ENCODE assay signal across 10 cellular contexts in the genomic region with DNA sequence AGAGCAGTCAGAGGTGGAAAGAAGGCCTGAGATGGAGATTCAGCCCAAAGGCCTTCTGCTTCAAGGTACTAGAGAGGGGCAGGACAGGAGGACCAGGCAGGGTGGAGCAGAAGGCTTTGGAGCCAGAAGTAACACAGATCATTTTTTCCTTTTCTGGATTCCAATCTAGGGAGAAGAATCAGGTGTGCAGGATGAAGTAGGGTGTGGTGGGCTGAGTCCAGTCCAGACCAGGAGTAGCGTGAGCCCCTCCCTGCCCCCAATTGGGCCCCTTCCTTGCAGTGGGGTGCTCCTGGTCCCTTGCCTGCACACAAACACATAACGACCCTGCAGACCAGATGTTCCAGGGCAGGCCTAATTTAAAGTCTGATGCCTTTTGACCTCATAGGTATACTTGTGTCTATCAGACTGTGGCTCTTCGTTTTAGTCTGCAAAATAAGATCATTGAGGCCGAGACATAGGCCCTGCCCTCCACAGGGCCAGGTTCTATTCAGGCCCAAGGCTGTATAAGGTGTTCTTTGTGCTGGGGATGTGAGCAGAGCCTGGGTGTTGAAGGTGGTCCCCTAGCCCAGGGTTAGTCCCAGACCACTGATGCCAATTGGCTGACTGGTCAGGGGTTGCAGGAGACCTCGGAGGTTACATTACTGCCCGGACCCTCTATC. TPM values are rescaled to one million over a fixed set of nuclear protein-coding genes. Genes with fewer than 3 reads are reported as not detected.
DNase-seq lines count a peak whose midpoint lies in the region; ATAC-seq and TF ChIP-seq lines count a peak whose summit lies in the region.
"Had no signal": no experiment of that assay in that cellular context is flagged by ENCODE, and none has a peak within 500 bp of the region (broad histone marks: within the 10 kb centered on the region; RNA-seq: fewer than 3 reads in every experiment).

No MANE protein-coding gene starts in this region.

- peak overlapping the region; percentile 44 for H3K4me3 Mint-ChIP-seq in Caco-2 (ENCODE audit: unreplicated experiment)
- peak overlapping the region; percentile 1 for H3K4me3 Mint-ChIP-seq in activated B cell treated with CpG ODN at 0.5 μM for 24 hours
- H3K4me3 Mint-ChIP-seq in memory B cell = peak overlapping the region; percentile 16

- no peaks in the 10 kb centered on the region for H3K9me3 Mint-ChIP-seq in Caco-2 (ENCODE audit: unreplicated experiment)
- H3K9me3 Mint-ChIP-seq in activated B cell treated with CpG ODN at 0.5 μM for 24 hours = no peaks in the 10 kb centered on the region
- H3K9me3 Mint-ChIP-seq in memory B cell = no peaks in the 10 kb centered on the region

- H3K4me1 Mint-ChIP-seq in Caco-2 (ENCODE audit: low read depth, unreplicated experiment) (peaks cover 32% of the 10 kb centered on the region), activated B cell treated with CpG ODN at 0.5 μM for 24 hours (peaks cover 11% of the 10 kb centered on the region), memory B cell (peaks cover 6% of the 10 kb centered on the region)

- H3K27me3 ChIP-seq in Caco-2 (replicated peaks; ENCODE audit: control insufficient read depth, insufficient read depth, low read length) = no peaks in the 10 kb centered on the region
- H3K27me3 ChIP-seq in spleen (replicated peaks in 1 of 7) = peaks cover 0 to 20% (median 0%) of the 10 kb centered on the region in 7 donors

- peak overlapping the region; percentile 16 for H3K27ac Mint-ChIP-seq in Caco-2 (ENCODE audit: unreplicated experiment)
- H3K27ac Mint-ChIP-seq in activated B cell treated with CpG ODN at 0.5 μM for 24 hours = no peak overlapping the region
- no peak overlapping the region for H3K27ac Mint-ChIP-seq in memory B cell

- H3K27me3 Mint-ChIP-seq in Caco-2 (ENCODE audit: insufficient read depth, unreplicated experiment) (no peaks in the 10 kb centered on the region), activated B cell treated with CpG ODN at 0.5 μM for 24 hours (peaks cover 22% of the 10 kb centered on the region), memory B cell (peaks cover 19% of the 10 kb centered on the region)

- TF ChIP-seq CTCF in Caco-2 (IDR thresholded peaks at IDR 0.05; ENCODE audit: insufficient read depth in 1 of 2, low read depth in 1 of 2, low read length in 1 of 2, severe bottlenecking in 1 of 2, unreplicated experiment in 1 of 2) (no peak), activated B cell treated with CpG ODN at 0.5 μM for 24 hours (IDR thresholded peaks at IDR 0.05) (no peak), spleen (IDR thresholded peaks at IDR 0.05 in 8 of 11, conservative IDR thresholded peaks at IDR 0.05 in 3 of 11) (no peak)

- CTCF ChIA-PET in Caco-2 (lab: Charles Lee) = no interaction called here
- CTCF ChIA-PET in activated B cell treated with CpG ODN at 0.5 μM for 24 hours (lab: Charles Lee) = interaction anchor here (1.2 kb wide), 1 partner anchor 33 kb away, joined by 3 read pairs; no protein-coding TSS in a partner anchor

- 57 to 73% (median 62%) methylated on average over 6 of the region's 6 CpGs for WGBS in spleen, 5 donors

- H3K4me1 ChIP-seq in Caco-2 (peaks cover 11% of the 10 kb centered on the region), spleen (peaks cover 14 to 48% (median 25%) of the 10 kb centered on the region in 6 donors)

- H3K36me3 Mint-ChIP-seq in Caco-2 (ENCODE audit: insufficient read depth, unreplicated experiment) (no peaks in the 10 kb centered on the region), activated B cell treated with CpG ODN at 0.5 μM for 24 hours (ENCODE audit: low read depth) (no peaks in the 10 kb centered on the region), memory B cell (no peaks in the 10 kb centered on the region)

- H3K27ac ChIP-seq in spleen = peak overlapping the region in 7 of 8 donors; percentile 41 to 78 (median 67)

- intact Hi-C loops in Caco-2 (cut with micrococcal nuclease; ENCODE audit: unreplicated experiment) = no loop called here
- intact Hi-C loops in activated B cell treated with CpG ODN at 0.5 μM for 24 hours (cut with micrococcal nuclease) = loop anchor here (5.0 kb wide), 1 partner anchor 35 kb away; no protein-coding TSS in a partner anchor
- intact Hi-C loops in spleen (cut with DNase I; ENCODE audit: low total_unique reads) = no loop called here

- TF ChIP-seq POLR2A in spleen (IDR thresholded peaks at IDR 0.05) = no peak

- DNase-seq in Caco-2 (no peak), activated B cell treated with CpG ODN at 0.5 μM for 24 hours (no peak), memory B cell (ENCODE audit: low spot score in 2 of 2) (no peak), spleen (no peak), kidney tubule cell (ENCODE audit: low spot score) (no peak), islet precursor cell (no peak), pons (ENCODE audit: low spot score) (no peak)
- DNase-seq: activated T-cell treated with anti-CD3 and anti-CD28 coated beads, Interleukin-2, amount 50 U/mL, for 1 hour; NCI-H1930 had no signal

- POLR2A ChIA-PET in Caco-2 (lab: Charles Lee) = no interaction called here
- POLR2A ChIA-PET in activated B cell treated with CpG ODN at 0.5 μM for 24 hours (lab: Charles Lee) = no interaction called here

- H3K36me3 ChIP-seq in Caco-2 (ENCODE audit: control insufficient read depth, insufficient read depth, low read length) (no peaks in the 10 kb centered on the region), spleen (no peaks in the 10 kb centered on the region)

- ATAC-seq in activated B cell treated with CpG ODN at 0.5 μM for 24 hours (ENCODE audit: low read depth) = no peak
- no peak for ATAC-seq in memory B cell (ENCODE audit: low read depth)
- no peak for ATAC-seq in GM21515 (IDR thresholded peaks at IDR 0.05; ENCODE audit: unreplicated experiment)

- no peak overlapping the region for H3K4me3 ChIP-seq in Caco-2 (ENCODE audit: low read depth, low read length)
- H3K4me3 ChIP-seq in spleen = peak overlapping the region in 2 of 8 donors; percentile 65 to 81

- BruUV-seq in Caco-2 (replicated peaks; lab: Mats Ljungman, UMichigan) = no TSS peak

- no peaks in the 10 kb centered on the region for H3K9me3 ChIP-seq in Caco-2
- no peaks in the 10 kb centered on the region for H3K9me3 ChIP-seq in spleen

RNA-seq across cellular contexts. Expression of gene NYNRIN, which starts 1.0 kb away (rescaled TPM):
- total RNA-seq in Caco-2 (2022) (5.9 and 6.1 TPM in 2 replicates), activated B cell treated with CpG ODN at 0.5 μM for 24 hours (0.02 and 0.04 TPM in 2 replicates), spleen (10 to 100 TPM in 5 of 7 donors, 1 to 10 TPM in 2; 4.7 to 18.0 (median 12.0) TPM)
- polyA plus RNA-seq in spleen = 1 to 10 TPM in 2 of 3 donors, under 1 TPM in 1; 0.87 to 2.7 (median 2.2) TPM

RNA-seq across cellular contexts. Expression of gene NFATC4, which starts 29.8 kb away (rescaled TPM):
- total RNA-seq in Caco-2 (2022) = 0.84 and 0.88 TPM in 2 replicates
- 9.4 and 11.2 TPM in 2 replicates for total RNA-seq in activated B cell treated with CpG ODN at 0.5 μM for 24 hours
- 10 to 100 TPM; 10.7 to 29.2 (median 20.2) TPM for total RNA-seq in spleen
- polyA plus RNA-seq in spleen = 100 to 1,000 TPM in 1 of 3 donors, 10 to 100 TPM in 2; 51.1 to 145 (median 99.9) TPM

RNA-seq across cellular contexts. Expression of gene CBLN3, which starts 31.7 kb away (rescaled TPM):
- total RNA-seq in Caco-2 (2022) = 1.1 and 1.4 TPM in 2 replicates
- total RNA-seq in activated B cell treated with CpG ODN at 0.5 μM for 24 hours = 56.0 and 61.1 TPM in 2 replicates
- total RNA-seq in spleen = 10 to 100 TPM in 4 of 7 donors, 1 to 10 TPM in 3; 4.3 to 21.7 (median 13.7) TPM
- 10 to 100 TPM in 1 of 3 donors, 1 to 10 TPM in 2; 5.8 to 13.8 (median 6.8) TPM for polyA plus RNA-seq in spleen

RNA-seq across cellular contexts. Expression of gene KHNYN, which starts 32.0 kb away (rescaled TPM):
- 50.0 and 50.5 TPM in 2 replicates for total RNA-seq in Caco-2 (2022)
- 121 and 130 TPM in 2 replicates for total RNA-seq in activated B cell treated with CpG ODN at 0.5 μM for 24 hours
- total RNA-seq in spleen = 10 to 100 TPM; 65.5 to 90.6 (median 72.2) TPM
- 10 to 100 TPM; 10.9 to 35.2 (median 14.0) TPM for polyA plus RNA-seq in spleen

RNA-seq across cellular contexts. Expression of gene SDR39U1, which starts 44.8 kb away (rescaled TPM):
- total RNA-seq in Caco-2 (2022) (44.1 and 45.8 TPM in 2 replicates), activated B cell treated with CpG ODN at 0.5 μM for 24 hours (70.6 and 80.0 TPM in 2 replicates), spleen (10 to 100 TPM; 48.2 to 87.8 (median 63.7) TPM)
- polyA plus RNA-seq in spleen = 100 to 1,000 TPM in 2 of 3 donors, 10 to 100 TPM in 1; 94.6 to 146 (median 124) TPM
